In the genomic region with DNA sequence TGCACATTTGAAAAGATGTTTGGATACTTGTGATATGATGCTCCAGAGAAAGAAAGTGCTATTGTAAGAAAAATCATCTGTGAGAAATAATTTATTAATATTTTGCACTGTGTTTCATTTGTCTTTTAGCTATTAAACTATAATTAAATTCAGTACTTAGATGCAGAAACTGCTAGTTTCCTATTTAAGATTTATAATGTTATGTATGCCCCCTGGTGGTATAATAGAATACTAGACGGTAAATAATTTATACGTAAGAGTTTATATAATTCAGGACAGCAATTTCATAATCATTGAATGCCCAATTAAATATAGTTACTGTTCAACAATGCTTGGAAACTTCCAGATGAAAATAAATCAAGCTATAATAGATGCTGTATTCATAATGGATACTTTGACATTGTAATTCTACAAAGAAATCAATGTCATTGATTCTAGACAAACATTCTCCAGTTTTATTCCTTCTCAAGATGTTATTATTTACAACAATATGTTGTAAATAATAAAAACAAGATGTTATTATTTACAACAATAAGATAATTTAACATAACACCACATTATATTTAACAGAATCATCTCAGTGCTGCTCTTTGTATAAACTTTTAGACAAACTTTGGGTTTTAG, we compare ENCODE assay signal across 8 cellular contexts.
A peak's percentile ranks its signal among the peaks of the same experiment; 100 is the strongest.
DNase-seq lines count a peak whose midpoint lies in the region; ATAC-seq and TF ChIP-seq lines count a peak whose summit lies in the region.

No MANE protein-coding gene starts in this region.

- no peak for DNase-seq in heart right ventricle
- no peak for DNase-seq in left ventricle myocardium superior
- DNase-seq in NCI-H69 (lab: John Stamatoyannopoulos, UW): peak; percentile 60
- peak; percentile 56 for DNase-seq in choroid plexus epithelial cell (ENCODE audit: low read depth)
- DNase-seq in neural progenitor cell (ENCODE audit: low spot score): peak; percentile 31
- DNase-seq in activated T-helper 1 cell treated with anti-CD3 and anti-CD28 coated beads, Interleukin-12 subunit alpha, Interleukin-12 subunit beta, Interleukin-2, Interleukin-4 antibody, amounts not matched to agents 30 ng/mL and 10 ng/mL and 1 ng/mL, durations not matched to agents 14 hours and 24 hours and 36 hours (ENCODE audit: low spot score): no peak
- no peak for DNase-seq in activated CD4-positive, alpha-beta memory T cell treated with anti-CD3 and anti-CD28 coated beads for 36 hours

- H3K4me1 ChIP-seq in heart right ventricle: no peaks in the 10 kb centered on the region
- no peaks in the 10 kb centered on the region for H3K4me1 ChIP-seq in neural progenitor cell

- no peak overlapping the region for H3K9ac ChIP-seq in neural progenitor cell

- H3K9me3 Mint-ChIP-seq in neural progenitor cell: no peaks in the 10 kb centered on the region
- no peaks in the 10 kb centered on the region for H3K9me3 Mint-ChIP-seq in activated T-helper 1 cell treated with anti-CD3 and anti-CD28 coated beads, Interleukin-12 subunit alpha, Interleukin-12 subunit beta, Interleukin-2, Interleukin-4 antibody, amounts not matched to agents 30 ng/mL and 10 ng/mL and 1 ng/mL, durations not matched to agents 14 hours and 24 hours and 36 hours
- H3K9me3 Mint-ChIP-seq in activated CD4-positive, alpha-beta memory T cell treated with anti-CD3 and anti-CD28 coated beads for 36 hours: no peaks in the 10 kb centered on the region

- H3K4me3 ChIP-seq in heart right ventricle: no peak overlapping the region
- H3K4me3 ChIP-seq in choroid plexus epithelial cell (ENCODE audit: low read depth, low read length): no peak overlapping the region
- no peak overlapping the region for H3K4me3 ChIP-seq in neural progenitor cell

- no peaks in the 10 kb centered on the region for H3K27me3 ChIP-seq in heart right ventricle
- H3K27me3 ChIP-seq in neural progenitor cell: no peaks in the 10 kb centered on the region

- ATAC-seq in heart right ventricle (no peak), left ventricle myocardium superior (no peak), HG02884 (IDR thresholded peaks at IDR 0.05; ENCODE audit: unreplicated experiment) (no peak)

- no peak overlapping the region for H3K27ac ChIP-seq in heart right ventricle
- no peak overlapping the region for H3K27ac ChIP-seq in neural progenitor cell

- no peaks in the 10 kb centered on the region for H3K36me3 Mint-ChIP-seq in neural progenitor cell
- H3K36me3 Mint-ChIP-seq in activated T-helper 1 cell treated with anti-CD3 and anti-CD28 coated beads, Interleukin-12 subunit alpha, Interleukin-12 subunit beta, Interleukin-2, Interleukin-4 antibody, amounts not matched to agents 30 ng/mL and 10 ng/mL and 1 ng/mL, durations not matched to agents 14 hours and 24 hours and 36 hours (ENCODE audit: low read depth): no peaks in the 10 kb centered on the region
- no peaks in the 10 kb centered on the region for H3K36me3 Mint-ChIP-seq in activated CD4-positive, alpha-beta memory T cell treated with anti-CD3 and anti-CD28 coated beads for 36 hours

- H3K9me3 ChIP-seq in heart right ventricle (no peaks in the 10 kb centered on the region), neural progenitor cell (ENCODE audit: low read depth) (no peaks in the 10 kb centered on the region)

- no peaks in the 10 kb centered on the region for H3K36me3 ChIP-seq in heart right ventricle
- H3K36me3 ChIP-seq in neural progenitor cell: no peaks in the 10 kb centered on the region

- no peak overlapping the region for H3K4me2 ChIP-seq in neural progenitor cell

- H2AFZ ChIP-seq in neural progenitor cell (replicated peaks): no peak overlapping the region

- POLR2A ChIA-PET in activated CD4-positive, alpha-beta memory T cell treated with anti-CD3 and anti-CD28 coated beads for 36 hours (lab: Charles Lee): no interaction called here

- WGBS in heart right ventricle, 2 donors: 2 to 4% methylated on average over 2 of the region's 2 CpGs

- no peaks in the 10 kb centered on the region for H3K4me1 Mint-ChIP-seq in neural progenitor cell
- no peaks in the 10 kb centered on the region for H3K4me1 Mint-ChIP-seq in activated T-helper 1 cell treated with anti-CD3 and anti-CD28 coated beads, Interleukin-12 subunit alpha, Interleukin-12 subunit beta, Interleukin-2, Interleukin-4 antibody, amounts not matched to agents 30 ng/mL and 10 ng/mL and 1 ng/mL, durations not matched to agents 14 hours and 24 hours and 36 hours (ENCODE audit: low read depth)
- no peaks in the 10 kb centered on the region for H3K4me1 Mint-ChIP-seq in activated CD4-positive, alpha-beta memory T cell treated with anti-CD3 and anti-CD28 coated beads for 36 hours (ENCODE audit: low read depth)

- no peaks in the 10 kb centered on the region for H4K20me1 ChIP-seq in neural progenitor cell (ENCODE audit: low read depth)

- peaks cover 4% of the 10 kb centered on the region for H3F3A ChIP-seq in neural progenitor cell (ENCODE audit: low read depth)

- no peaks in the 10 kb centered on the region for H3K27me3 Mint-ChIP-seq in neural progenitor cell (ENCODE audit: insufficient read depth, low read depth)
- no peaks in the 10 kb centered on the region for H3K27me3 Mint-ChIP-seq in activated T-helper 1 cell treated with anti-CD3 and anti-CD28 coated beads, Interleukin-12 subunit alpha, Interleukin-12 subunit beta, Interleukin-2, Interleukin-4 antibody, amounts not matched to agents 30 ng/mL and 10 ng/mL and 1 ng/mL, durations not matched to agents 14 hours and 24 hours and 36 hours (ENCODE audit: insufficient read depth)
- H3K27me3 Mint-ChIP-seq in activated CD4-positive, alpha-beta memory T cell treated with anti-CD3 and anti-CD28 coated beads for 36 hours: no peaks in the 10 kb centered on the region

- no peaks in the 10 kb centered on the region for H3K79me2 ChIP-seq in neural progenitor cell (ENCODE audit: low read depth)

- intact Hi-C loops in heart right ventricle (cut with DNase I): loop anchor here in 3 of 10 donors (10.0 kb wide), 2 partner anchors 931 to 1981 kb away; no protein-coding TSS in a partner anchor
- intact Hi-C loops in left ventricle myocardium superior (cut with micrococcal nuclease): no loop called here
- intact Hi-C loops in activated T-helper 1 cell treated with anti-CD3 and anti-CD28 coated beads, Interleukin-12 subunit alpha, Interleukin-12 subunit beta, Interleukin-2, Interleukin-4 antibody, amounts not matched to agents 30 ng/mL and 10 ng/mL and 1 ng/mL, durations not matched to agents 14 hours and 24 hours and 36 hours (cut with micrococcal nuclease): loop anchor here (1.0 to 10.0 kb wide), 3 partner anchors 183 to 934 kb away; no protein-coding TSS in a partner anchor
- intact Hi-C loops in activated CD4-positive, alpha-beta memory T cell treated with anti-CD3 and anti-CD28 coated beads for 36 hours (cut with micrococcal nuclease): loop anchor here (1.0 kb wide), 1 partner anchor 936 kb away; a partner anchor contains a TSS

- H3K27ac Mint-ChIP-seq in neural progenitor cell: no peak overlapping the region
- H3K27ac Mint-ChIP-seq in activated T-helper 1 cell treated with anti-CD3 and anti-CD28 coated beads, Interleukin-12 subunit alpha, Interleukin-12 subunit beta, Interleukin-2, Interleukin-4 antibody, amounts not matched to agents 30 ng/mL and 10 ng/mL and 1 ng/mL, durations not matched to agents 14 hours and 24 hours and 36 hours: no peak overlapping the region
- no peak overlapping the region for H3K27ac Mint-ChIP-seq in activated CD4-positive, alpha-beta memory T cell treated with anti-CD3 and anti-CD28 coated beads for 36 hours

- H3K4me3 Mint-ChIP-seq in neural progenitor cell: no peak overlapping the region
- no peak overlapping the region for H3K4me3 Mint-ChIP-seq in activated T-helper 1 cell treated with anti-CD3 and anti-CD28 coated beads, Interleukin-12 subunit alpha, Interleukin-12 subunit beta, Interleukin-2, Interleukin-4 antibody, amounts not matched to agents 30 ng/mL and 10 ng/mL and 1 ng/mL, durations not matched to agents 14 hours and 24 hours and 36 hours
- H3K4me3 Mint-ChIP-seq in activated CD4-positive, alpha-beta memory T cell treated with anti-CD3 and anti-CD28 coated beads for 36 hours: no peak overlapping the region

- CTCF ChIA-PET in activated CD4-positive, alpha-beta memory T cell treated with anti-CD3 and anti-CD28 coated beads for 36 hours (lab: Charles Lee): interaction anchor here (0.6 to 2.3 kb wide), 4 partner anchors 13 to 937 kb away, joined by 3 to 6 read pairs (median 4); no protein-coding TSS in a partner anchor

- TF ChIP-seq CTCF in heart right ventricle (IDR thresholded peaks at IDR 0.05) (peak; percentile 23 to 66 (median 55)), choroid plexus epithelial cell (conservative IDR thresholded peaks at IDR 0.05; ENCODE audit: low read depth, low read length) (peak; percentile 48), neural progenitor cell (IDR thresholded peaks at IDR 0.05) (peak; percentile 71)

Comparison
In these comparisons a context has a peak if more than half of its experiments do, and no peak if none do; other contexts are left out.
1. DNase-seq: peak in NCI-H69 (single experiment), choroid plexus epithelial cell (single experiment) and neural progenitor cell (single experiment); none in heart right ventricle (0 of 2), left ventricle myocardium superior (single experiment), activated T-helper 1 cell treated with anti-CD3 and anti-CD28 coated beads, Interleukin-12 subunit alpha, Interleukin-12 subunit beta, Interleukin-2, Interleukin-4 antibody, amounts not matched to agents 30 ng/mL and 10 ng/mL and 1 ng/mL, durations not matched to agents 14 hours and 24 hours and 36 hours (single experiment) and activated CD4-positive, alpha-beta memory T cell treated with anti-CD3 and anti-CD28 coated beads for 36 hours (single experiment).
2. Peak in every context shown above with its lines, with median percentiles within 50 percentile points of each other: CTCF ChIP-seq.